Comparison of ENCODE assay signal across 8 cellular contexts in the genomic region with DNA sequence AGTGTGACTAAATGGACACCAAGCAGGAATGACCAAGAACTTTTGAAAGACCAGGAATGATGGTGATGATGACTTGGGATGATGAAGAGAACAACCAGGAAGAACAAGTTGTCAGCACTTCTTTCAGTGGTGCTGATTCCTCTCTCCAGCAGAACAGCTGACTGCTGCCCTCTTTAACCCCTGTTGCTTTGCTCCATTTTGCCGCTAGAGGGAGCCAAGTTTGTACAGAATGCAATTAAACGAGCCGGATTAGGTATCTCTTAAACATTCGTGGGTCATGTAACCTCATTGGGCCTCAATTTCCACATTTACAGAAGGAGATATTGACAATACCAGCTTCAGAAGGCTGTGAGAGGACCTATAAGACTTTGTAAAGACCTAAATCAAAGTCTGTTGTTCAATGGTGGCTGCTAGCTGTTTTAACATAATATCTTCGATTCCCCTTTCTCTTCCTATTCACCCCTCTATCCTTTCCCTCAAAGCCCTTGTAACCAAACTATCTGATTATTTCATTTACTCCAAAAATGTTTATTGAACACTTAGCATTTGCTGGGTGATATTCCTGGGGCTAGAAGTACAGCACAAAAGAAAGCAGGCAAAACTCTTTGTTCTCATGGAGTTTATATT. TPM values are rescaled to one million over a fixed set of nuclear protein-coding genes. Genes with fewer than 3 reads are reported as not detected.
A peak's percentile ranks its signal among the peaks of the same experiment; 100 is the strongest.
DNase-seq lines count a peak whose midpoint lies in the region; ATAC-seq lines count a peak whose summit lies in the region.

No MANE protein-coding gene starts in this region.

- ATAC-seq in GM18511 (IDR thresholded peaks at IDR 0.05; ENCODE audit: unreplicated experiment), result peak; percentile 96
- peak; percentile 81 for ATAC-seq in HG03064 (IDR thresholded peaks at IDR 0.05; ENCODE audit: low read depth, unreplicated experiment)
- peak; percentile 62 for ATAC-seq in effector memory CD8-positive, alpha-beta T cell (replicated peaks)
- ATAC-seq in stimulated activated effector memory CD8-positive, alpha-beta T cell treated with anti-CD3 and anti-CD28 coated beads, Interleukin-12 subunit alpha, Interleukin-12 subunit beta, amount 100 ng/mL, for 72 hours, result peak; percentile 57

- H3K4me1 Mint-ChIP-seq in effector memory CD8-positive, alpha-beta T cell (ENCODE audit: low read depth in 2 of 2), result no peaks in the 10 kb centered on the region
- no peaks in the 10 kb centered on the region for H3K4me1 Mint-ChIP-seq in stimulated activated effector memory CD8-positive, alpha-beta T cell treated with anti-CD3 and anti-CD28 coated beads, Interleukin-12 subunit alpha, Interleukin-12 subunit beta, amount 100 ng/mL, for 72 hours

- H3K27me3 Mint-ChIP-seq in effector memory CD8-positive, alpha-beta T cell, result peaks cover 28 to 32% of the 10 kb centered on the region in 2 donors

- H3K27ac Mint-ChIP-seq in effector memory CD8-positive, alpha-beta T cell, result no peak overlapping the region
- H3K27ac Mint-ChIP-seq in stimulated activated effector memory CD8-positive, alpha-beta T cell treated with anti-CD3 and anti-CD28 coated beads, Interleukin-12 subunit alpha, Interleukin-12 subunit beta, amount 100 ng/mL, for 72 hours, result no peak overlapping the region

- DNase-seq in AG08395 (ENCODE audit: low spot score) (peak; percentile 54), NCI-H460 (ENCODE audit: extremely low read depth, low read depth) (peak; percentile 55), midbrain (lab: John Stamatoyannopoulos, UW) (peak; percentile 80)
- peak; percentile 37 to 64 for DNase-seq in activated CD4-positive, alpha-beta T cell treated with anti-CD3 and anti-CD28 coated beads, Interleukin-2, amount 50 U/mL, for 24 hours (ENCODE audit: low read depth in 1 of 2, low spot score in 1 of 2)
- DNase-seq in effector memory CD8-positive, alpha-beta T cell, result peak; percentile 53 to 65 (median 55)
- DNase-seq in stimulated activated effector memory CD8-positive, alpha-beta T cell treated with anti-CD3 and anti-CD28 coated beads, Interleukin-12 subunit alpha, Interleukin-12 subunit beta, amount 100 ng/mL, for 72 hours (ENCODE audit: low spot score in 2 of 2), result peak; percentile 56 to 82

- H3K9me3 Mint-ChIP-seq in effector memory CD8-positive, alpha-beta T cell, result no peaks in the 10 kb centered on the region
- no peaks in the 10 kb centered on the region for H3K9me3 Mint-ChIP-seq in stimulated activated effector memory CD8-positive, alpha-beta T cell treated with anti-CD3 and anti-CD28 coated beads, Interleukin-12 subunit alpha, Interleukin-12 subunit beta, amount 100 ng/mL, for 72 hours

- H3K4me3 Mint-ChIP-seq in effector memory CD8-positive, alpha-beta T cell, result no peak overlapping the region
- no peak overlapping the region for H3K4me3 Mint-ChIP-seq in stimulated activated effector memory CD8-positive, alpha-beta T cell treated with anti-CD3 and anti-CD28 coated beads, Interleukin-12 subunit alpha, Interleukin-12 subunit beta, amount 100 ng/mL, for 72 hours

- no peaks in the 10 kb centered on the region for H3K36me3 Mint-ChIP-seq in effector memory CD8-positive, alpha-beta T cell (ENCODE audit: insufficient read depth)
- H3K36me3 Mint-ChIP-seq in stimulated activated effector memory CD8-positive, alpha-beta T cell treated with anti-CD3 and anti-CD28 coated beads, Interleukin-12 subunit alpha, Interleukin-12 subunit beta, amount 100 ng/mL, for 72 hours, result no peaks in the 10 kb centered on the region

RNA-seq across cellular contexts. Expression of gene OR4S1, which starts 1.9 kb away (rescaled TPM):
- not detected in 2 replicates for total RNA-seq in NCI-H460 (2014; rRNA removed; shearing (Covaris generic))
- polyA plus RNA-seq in NCI-H460 (2014; cell fraction: nucleus; rRNA removed), result not detected in 2 replicates

RNA-seq across cellular contexts. Expression of gene OR4C3, which starts 16.8 kb away (rescaled TPM):
- not detected in 2 replicates for total RNA-seq in NCI-H460 (2014; rRNA removed; shearing (Covaris generic))
- polyA plus RNA-seq in NCI-H460 (2014; cell fraction: nucleus; rRNA removed), result not detected in 2 replicates

RNA-seq across cellular contexts. Expression of gene OR4X1, which starts 44.2 kb away (rescaled TPM):
- not detected in 2 replicates for total RNA-seq in NCI-H460 (2014; rRNA removed; shearing (Covaris generic))
- not detected in 2 replicates for polyA plus RNA-seq in NCI-H460 (2014; cell fraction: nucleus; rRNA removed)

RNA-seq across cellular contexts. Expression of gene OR4C5, which starts 58.4 kb away (rescaled TPM):
- total RNA-seq in NCI-H460 (2014; rRNA removed; shearing (Covaris generic)), result not detected in 2 replicates
- polyA plus RNA-seq in NCI-H460 (2014; cell fraction: nucleus; rRNA removed), result not detected in 2 replicates

Comparison
In these comparisons a context has a peak if more than half of its experiments do, and no peak if none do; other contexts are left out.
1. Peak in every context shown above with its lines: DNase-seq and ATAC-seq.